In genomic region chr1:3313579-3313955, GRCh38 we compare ENCODE assay signal across 9 cellular contexts.
DNase-seq lines count a peak whose midpoint lies in the region; ATAC-seq and TF ChIP-seq lines count a peak whose summit lies in the region.
"Had no signal": no experiment of that assay in that cellular context is flagged by ENCODE, and none has a peak within 500 bp of the region (broad histone marks: within the 10 kb centered on the region; RNA-seq: fewer than 3 reads in every experiment).

No MANE protein-coding gene starts in this region.

- peaks cover 64% of the 10 kb centered on the region for H3K4me1 Mint-ChIP-seq in type B pancreatic cell (ENCODE audit: unreplicated experiment)

- peak overlapping the region; percentile 34 for H3K4me3 Mint-ChIP-seq in type B pancreatic cell
- H3K4me3 Mint-ChIP-seq: T-helper 1 cell treated with Interleukin-12 subunit alpha and Interleukin-12 subunit beta and Interleukin-4 antibody, amounts not matched to agents 30 μg/mL and 1 μg/mL, for 36 hours had no signal

- TF ChIP-seq CTCF in PC-3 (conservative IDR thresholded peaks at IDR 0.05; ENCODE audit: low read depth, low read length) (no peak), mucosa of descending colon (IDR thresholded peaks at IDR 0.05) (no peak), type B pancreatic cell (conservative IDR thresholded peaks at IDR 0.05) (no peak)

- no peak overlapping the region for H3K9ac ChIP-seq in PC-3 (ENCODE audit: low read length)

- CTCF ChIA-PET in PC-3 (lab: Charles Lee) = interaction anchor here (0.5 kb wide), 1 partner anchor 106 kb away, joined by 5 read pairs; no protein-coding TSS in a partner anchor

- intact Hi-C loops in PC-3 (cut with micrococcal nuclease) = no loop called here
- intact Hi-C loops in mucosa of descending colon (cut with DNase I, micrococcal nuclease) = no loop called here

- peak overlapping the region; percentile 87 for H3K27ac Mint-ChIP-seq in type B pancreatic cell
- H3K27ac Mint-ChIP-seq: T-helper 1 cell treated with Interleukin-12 subunit alpha and Interleukin-12 subunit beta and Interleukin-4 antibody, amounts not matched to agents 30 μg/mL and 1 μg/mL, for 36 hours had no signal

- H3K4me3 ChIP-seq in PC-3 (ENCODE audit: low read length) (no peak overlapping the region), mucosa of descending colon (no peak overlapping the region)

- peaks cover 44% of the 10 kb centered on the region for H3K27me3 Mint-ChIP-seq in type B pancreatic cell

- POLR2A ChIA-PET in PC-3 (lab: Charles Lee; ENCODE audit: unreplicated experiment) = no interaction called here

- no peaks in the 10 kb centered on the region for H3K36me3 Mint-ChIP-seq in type B pancreatic cell

- H3K79me2 ChIP-seq in PC-3 (ENCODE audit: low read length) = no peaks in the 10 kb centered on the region

- H3K4me1 ChIP-seq in PC-3 (ENCODE audit: insufficient read depth, low read length) = peaks cover 10% of the 10 kb centered on the region
- H3K4me1 ChIP-seq in mucosa of descending colon (ENCODE audit: low read depth) = no peaks in the 10 kb centered on the region

- no peaks in the 10 kb centered on the region for H3K9me2 ChIP-seq in PC-3 (replicated peaks; ENCODE audit: low read length)

- peak overlapping the region; percentile 18; the same call in 1 of the 2 replicates for H3K4me2 ChIP-seq in PC-3 (ENCODE audit: low read length)

- peaks cover 45% of the 10 kb centered on the region for H3K27me3 ChIP-seq in PC-3 (ENCODE audit: low read length)

- H3K9me3 ChIP-seq in PC-3 (ENCODE audit: low read length) (no peaks in the 10 kb centered on the region), mucosa of descending colon (no peaks in the 10 kb centered on the region)

- no peak overlapping the region for H3K27ac ChIP-seq in PC-3 (ENCODE audit: low read length)

- peak overlapping the region; percentile 39; the same call in 1 of the 2 replicates for H2AFZ ChIP-seq in PC-3 (ENCODE audit: low read length)

- H3K9me3 Mint-ChIP-seq in type B pancreatic cell = no peaks in the 10 kb centered on the region

- H3K36me3 ChIP-seq in PC-3 (ENCODE audit: low read depth, low read length) (no peaks in the 10 kb centered on the region), mucosa of descending colon (ENCODE audit: low read depth) (no peaks in the 10 kb centered on the region)

- peak; percentile 29 for DNase-seq in PC-3
- peak; percentile 90 for DNase-seq in fibroblast of gingiva (ENCODE audit: low read depth)
- peak; percentile 59 to 82 (median 65) for DNase-seq in mucosa of descending colon
- no peak for DNase-seq in type B pancreatic cell (ENCODE audit: extremely low spot score, unreplicated experiment)
- DNase-seq in GOT3 (lab: John Stamatoyannopoulos, UW) = no peak
- no peak for DNase-seq in COLO668 (lab: John Stamatoyannopoulos, UW; ENCODE audit: unreplicated experiment)
- no peak for DNase-seq in DMS153 treated with DMSO at 0.1 percent for 48 hours (lab: John Stamatoyannopoulos, UW; ENCODE audit: unreplicated experiment)

- no peaks in the 10 kb centered on the region for H3F3A ChIP-seq in PC-3 (ENCODE audit: low read length, unreplicated experiment)

- no TSS peak for BruUV-seq in PC-3 (replicated peaks; lab: Mats Ljungman, UMichigan)

- H4K20me1 ChIP-seq in PC-3 (ENCODE audit: low read length) = no peaks in the 10 kb centered on the region

- ATAC-seq in PC-3 = peak; percentile 21
- ATAC-seq in mucosa of descending colon = peak; percentile 49
- no peak for ATAC-seq in HG03439 (IDR thresholded peaks at IDR 0.05; ENCODE audit: unreplicated experiment)

Comparison
In these comparisons a context has a peak if more than half of its experiments do, and no peak if none do; other contexts are left out.
1. DNase-seq: peak in PC-3 (single experiment), fibroblast of gingiva (single experiment) and mucosa of descending colon (3 of 3); none in type B pancreatic cell (single experiment), GOT3 (single experiment), COLO668 (single experiment) and DMS153 treated with DMSO at 0.1 percent for 48 hours (single experiment).